In genomic region chr2:26757873-26758789, GRCh38 we compare ENCODE assay signal across 8 cellular contexts. TPM values are rescaled to one million over a fixed set of nuclear protein-coding genes. Genes with fewer than 3 reads are reported as not detected.
DNase-seq lines count a peak whose midpoint lies in the region; ATAC-seq, FAIRE-seq and TF ChIP-seq lines count a peak whose summit lies in the region.

No MANE protein-coding gene starts in this region.

- ATAC-seq in HG03342 (IDR thresholded peaks at IDR 0.05; ENCODE audit: unreplicated experiment), result peak; percentile 39
- ATAC-seq in activated CD8-positive, alpha-beta T cell treated with anti-CD3 and anti-CD28 coated beads, Interleukin-2, amount 10 ng/mL, durations not matched to agents 7 days and 5 days, result no peak

- H3K27ac Mint-ChIP-seq in activated CD8-positive, alpha-beta T cell treated with anti-CD3 and anti-CD28 coated beads, Interleukin-2, amount 10 ng/mL, durations not matched to agents 7 days and 5 days, result no peak overlapping the region

- POLR2A ChIA-PET in activated CD8-positive, alpha-beta T cell treated with anti-CD3 and anti-CD28 coated beads, Interleukin-2, amount 10 ng/mL, durations not matched to agents 7 days and 5 days (lab: Charles Lee), result no interaction called here

- H3K36me3 ChIP-seq in suprapubic skin, result no peaks in the 10 kb centered on the region

- 24% methylated on average over 4 of the region's 6 CpGs for WGBS in suprapubic skin

- peak; percentile 99 for FAIRE-seq in G401.6 (lab: Jason Lieb, UNC)

- peaks cover 21% of the 10 kb centered on the region for H3K4me1 Mint-ChIP-seq in activated CD8-positive, alpha-beta T cell treated with anti-CD3 and anti-CD28 coated beads, Interleukin-2, amount 10 ng/mL, durations not matched to agents 7 days and 5 days (ENCODE audit: low read depth)

- no peak overlapping the region for H3K4me3 Mint-ChIP-seq in activated CD8-positive, alpha-beta T cell treated with anti-CD3 and anti-CD28 coated beads, Interleukin-2, amount 10 ng/mL, durations not matched to agents 7 days and 5 days

- H3K9me3 Mint-ChIP-seq in activated CD8-positive, alpha-beta T cell treated with anti-CD3 and anti-CD28 coated beads, Interleukin-2, amount 10 ng/mL, durations not matched to agents 7 days and 5 days (ENCODE audit: insufficient read depth), result no peaks in the 10 kb centered on the region

- peaks cover 14% of the 10 kb centered on the region for H3K27me3 Mint-ChIP-seq in activated CD8-positive, alpha-beta T cell treated with anti-CD3 and anti-CD28 coated beads, Interleukin-2, amount 10 ng/mL, durations not matched to agents 7 days and 5 days (ENCODE audit: low read depth)

- CTCF ChIA-PET in activated CD8-positive, alpha-beta T cell treated with anti-CD3 and anti-CD28 coated beads, Interleukin-2, amount 10 ng/mL, durations not matched to agents 7 days and 5 days (lab: Charles Lee), result interaction anchor here (1.4 kb wide), 2 partner anchors 12 to 14 kb away, joined by 4 to 5 read pairs; no protein-coding TSS in a partner anchor

- H3K27me3 ChIP-seq in suprapubic skin, result no peaks in the 10 kb centered on the region

- H3K27ac ChIP-seq in suprapubic skin (peak overlapping the region; percentile 52), substantia nigra (ENCODE audit: low read depth, low read length, poor library complexity, severe bottlenecking) (no peak overlapping the region)

- H3K4me3 ChIP-seq in suprapubic skin, result no peak overlapping the region

- no peak for TF ChIP-seq POLR2A in suprapubic skin (IDR thresholded peaks at IDR 0.05)

- no peaks in the 10 kb centered on the region for H3K9me3 ChIP-seq in suprapubic skin

- no peaks in the 10 kb centered on the region for H3K36me3 Mint-ChIP-seq in activated CD8-positive, alpha-beta T cell treated with anti-CD3 and anti-CD28 coated beads, Interleukin-2, amount 10 ng/mL, durations not matched to agents 7 days and 5 days (ENCODE audit: low read depth)

- peaks cover 11% of the 10 kb centered on the region for H3K4me1 ChIP-seq in suprapubic skin

- DNase-seq in activated CD8-positive, alpha-beta T cell treated with anti-CD3 and anti-CD28 coated beads, Interleukin-2, amount 10 ng/mL, durations not matched to agents 7 days and 5 days, result peak; percentile 40
- peak; percentile 95 for DNase-seq in iPS DF 19.7 (ENCODE audit: low read depth, low spot score)
- DNase-seq in suprapubic skin (ENCODE audit: low spot score in 2 of 2), result no peak
- no peak for DNase-seq in substantia nigra (lab: John Stamatoyannopoulos, UW)
- DNase-seq in NCI-H1092 treated with DMSO at 0.1 percent for 48 hours (lab: John Stamatoyannopoulos, UW), result no peak
- no peak for DNase-seq in occipital lobe (lab: John Stamatoyannopoulos, UW)

- TF ChIP-seq EP300 in suprapubic skin (IDR thresholded peaks at IDR 0.05), result no peak

- no peak for TF ChIP-seq CTCF in suprapubic skin (IDR thresholded peaks at IDR 0.05)

RNA-seq across cellular contexts. Expression of gene SLC35F6, which starts 6.0 kb away (rescaled TPM):
- total RNA-seq in activated CD8-positive, alpha-beta T cell treated with anti-CD3 and anti-CD28 coated beads, Interleukin-2, amount 10 ng/mL, durations not matched to agents 7 days and 5 days, result 10 to 100 TPM; 21.0 to 21.1 TPM
- total RNA-seq in suprapubic skin (100 to 1,000 TPM in 1 of 4 donors, 10 to 100 TPM in 3; 76.3 to 114 (median 86.2) TPM), occipital lobe (17.3 TPM)

RNA-seq across cellular contexts. Expression of gene CENPA, which starts 27.7 kb away (rescaled TPM):
- total RNA-seq in activated CD8-positive, alpha-beta T cell treated with anti-CD3 and anti-CD28 coated beads, Interleukin-2, amount 10 ng/mL, durations not matched to agents 7 days and 5 days, result 10 to 100 TPM; 55.2 to 58.1 TPM
- total RNA-seq in suprapubic skin, result 1 to 10 TPM; 1.9 to 3.9 (median 3.0) TPM
- total RNA-seq in occipital lobe, result 1.9 TPM

Comparison
In these comparisons a context has a peak if more than half of its experiments do, and no peak if none do; other contexts are left out.
1. DNase-seq: peak in activated CD8-positive, alpha-beta T cell treated with anti-CD3 and anti-CD28 coated beads, Interleukin-2, amount 10 ng/mL, durations not matched to agents 7 days and 5 days (single experiment) and iPS DF 19.7 (single experiment); none in suprapubic skin (0 of 2), substantia nigra (0 of 49), NCI-H1092 treated with DMSO at 0.1 percent for 48 hours (single experiment) and occipital lobe (single experiment).
2. RNA of gene CENPA, which starts 27.7 kb away (total RNA-seq): 55.2 to 58.1 TPM in activated CD8-positive, alpha-beta T cell treated with anti-CD3 and anti-CD28 coated beads, Interleukin-2, amount 10 ng/mL, durations not matched to agents 7 days and 5 days; 1.9 to 3.9 TPM in suprapubic skin and 1.9 TPM in occipital lobe (single experiment); every median in the first group is over 10 times any median in the second.